Comparison of ENCODE assay signal across 8 cellular contexts in the genomic region with DNA sequence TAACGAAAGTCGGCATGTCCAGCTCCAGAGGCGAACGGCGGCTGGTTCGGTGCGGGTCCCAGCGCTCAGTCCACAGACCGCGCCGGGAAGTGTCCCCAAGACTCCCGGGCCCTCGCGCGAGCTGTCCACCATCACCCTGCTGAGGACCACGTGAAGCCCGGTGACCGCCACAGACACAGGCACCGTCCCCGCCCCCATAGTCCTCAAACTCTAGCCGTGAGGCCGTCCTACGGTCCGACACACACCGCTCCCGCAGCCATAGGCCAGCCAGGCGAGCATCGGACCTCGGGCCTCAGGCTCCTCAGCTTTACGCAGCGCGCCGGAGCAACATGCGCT. TPM values are rescaled to one million over a fixed set of nuclear protein-coding genes. Genes with fewer than 3 reads are reported as not detected.
DNase-seq lines count a peak whose midpoint lies in the region; ATAC-seq and TF ChIP-seq lines count a peak whose summit lies in the region.

No MANE protein-coding gene starts in this region.

- H3K27ac ChIP-seq in brain microvascular endothelial cell (peak overlapping the region; percentile 77), layer of hippocampus (ENCODE audit: low read depth, low read length) (peak overlapping the region; percentile 94), suprapubic skin (peak overlapping the region; percentile 94)

- in situ Hi-C loops in brain microvascular endothelial cell (cut with HindIII; ENCODE audit: low pct_ligation_motif_present, low sequenced_read_pairs): no loop called here

- no peaks in the 10 kb centered on the region for H3K9me3 Mint-ChIP-seq in activated T-cell treated with anti-CD3 and anti-CD28 coated beads, Interleukin-2, amount 50 U/mL, for 4 hours

- H3K9me3 ChIP-seq in suprapubic skin: no peaks in the 10 kb centered on the region

- no peak for DNase-seq in activated T-cell treated with anti-CD3 and anti-CD28 coated beads, Interleukin-2, amount 50 U/mL, for 4 hours
- no peak for DNase-seq in activated T-cell treated with anti-CD3 and anti-CD28 coated beads for 4 hours
- DNase-seq in NCI-H146 treated with DMSO at 0.1 percent for 48 hours (lab: John Stamatoyannopoulos, UW; ENCODE audit: unreplicated experiment): peak; percentile 48
- DNase-seq in brain microvascular endothelial cell: peak; percentile 39
- peak in 1 of 2 donors; percentile 78 for DNase-seq in suprapubic skin (ENCODE audit: low spot score in 2 of 2)
- DNase-seq in kidney tubule cell (ENCODE audit: low spot score): no peak

- 1% methylated on average over 24 of the region's 34 CpGs for WGBS in suprapubic skin

- peaks cover 25% of the 10 kb centered on the region for H3K36me3 Mint-ChIP-seq in activated T-cell treated with anti-CD3 and anti-CD28 coated beads, Interleukin-2, amount 50 U/mL, for 4 hours (ENCODE audit: insufficient read depth)

- no peak for TF ChIP-seq POLR2A in suprapubic skin (IDR thresholded peaks at IDR 0.05)

- peak; percentile 22 to 31 for ATAC-seq in activated T-cell treated with anti-CD3 and anti-CD28 coated beads, Interleukin-2, amount 50 U/mL, for 4 hours
- ATAC-seq in HG02571 (IDR thresholded peaks at IDR 0.05; ENCODE audit: unreplicated experiment): peak; percentile 41

- H3K4me1 ChIP-seq in suprapubic skin: peaks cover 29% of the 10 kb centered on the region

- H3K27me3 ChIP-seq in brain microvascular endothelial cell (replicated peaks): no peaks in the 10 kb centered on the region
- H3K27me3 ChIP-seq in layer of hippocampus (ENCODE audit: control insufficient read depth, insufficient read depth, low read length): no peaks in the 10 kb centered on the region
- no peaks in the 10 kb centered on the region for H3K27me3 ChIP-seq in suprapubic skin

- H3K4me1 Mint-ChIP-seq in activated T-cell treated with anti-CD3 and anti-CD28 coated beads, Interleukin-2, amount 50 U/mL, for 4 hours (ENCODE audit: low read depth): peaks cover 13% of the 10 kb centered on the region

- H3K36me3 ChIP-seq in brain microvascular endothelial cell (replicated peaks): peaks cover 28% of the 10 kb centered on the region
- peaks cover 26% of the 10 kb centered on the region for H3K36me3 ChIP-seq in suprapubic skin

- no peak for TF ChIP-seq EP300 in suprapubic skin (IDR thresholded peaks at IDR 0.05)

- H3K4me3 Mint-ChIP-seq in activated T-cell treated with anti-CD3 and anti-CD28 coated beads, Interleukin-2, amount 50 U/mL, for 4 hours: peak overlapping the region; percentile 93

- no peaks in the 10 kb centered on the region for H3K27me3 Mint-ChIP-seq in activated T-cell treated with anti-CD3 and anti-CD28 coated beads, Interleukin-2, amount 50 U/mL, for 4 hours (ENCODE audit: low read depth)

- TF ChIP-seq CTCF in brain microvascular endothelial cell (IDR thresholded peaks at IDR 0.05; ENCODE audit: low read depth, low read length, missing control alignments): no peak
- TF ChIP-seq CTCF in suprapubic skin (IDR thresholded peaks at IDR 0.05): no peak

- peak overlapping the region; percentile 97 for H3K4me3 ChIP-seq in brain microvascular endothelial cell (ENCODE audit: low read depth, low read length)
- peak overlapping the region; percentile 56 for H3K4me3 ChIP-seq in suprapubic skin

RNA-seq across cellular contexts. Expression of gene SETD4, which starts 0.5 kb away (rescaled TPM):
- total RNA-seq in activated T-cell treated with anti-CD3 and anti-CD28 coated beads, Interleukin-2, amount 50 U/mL, for 4 hours: 10 to 100 TPM; 15.9 to 18.8 (median 17.2) TPM
- total RNA-seq in suprapubic skin: 10 to 100 TPM; 20.8 to 80.9 (median 26.5) TPM

RNA-seq across cellular contexts. Expression of gene CBR1, which starts 10.0 kb away (rescaled TPM):
- total RNA-seq in activated T-cell treated with anti-CD3 and anti-CD28 coated beads, Interleukin-2, amount 50 U/mL, for 4 hours: 10 to 100 TPM; 45.5 to 57.0 (median 56.8) TPM
- total RNA-seq in suprapubic skin: 100 to 1,000 TPM; 205 to 450 (median 302) TPM

Comparison
In these comparisons a context has a peak if more than half of its experiments do, and no peak if none do; other contexts are left out.
1. DNase-seq: peak in NCI-H146 treated with DMSO at 0.1 percent for 48 hours (single experiment) and brain microvascular endothelial cell (single experiment); none in activated T-cell treated with anti-CD3 and anti-CD28 coated beads, Interleukin-2, amount 50 U/mL, for 4 hours (single experiment), activated T-cell treated with anti-CD3 and anti-CD28 coated beads for 4 hours (single experiment) and kidney tubule cell (single experiment).
2. Peak in every context shown above with its lines, with median percentiles within 50 percentile points of each other: H3K27ac ChIP-seq.